21 cellular contexts compared by ENCODE assay signal in genomic region chr19:44371815-44372480, GRCh38.
"Had no signal": no experiment of that assay in that cellular context is flagged by ENCODE, and none has a peak within 500 bp of the region (broad histone marks: within the 10 kb centered on the region; RNA-seq: fewer than 3 reads in every experiment).

No MANE protein-coding gene starts in this region.

- H3K4me3 ChIP-seq: dorsolateral prefrontal cortex, hepatocyte, pancreas, smooth muscle cell, suprapubic skin, thyroid gland, uterus had no signal

- H3K27me3 Mint-ChIP-seq: progenitor cell of endocrine pancreas had no signal

- DNase-seq: dorsolateral prefrontal cortex; effector CD8-positive, alpha-beta T cell; foreskin melanocyte; head of caudate nucleus; mesendoderm; naive B cell; occipital lobe; pancreas; right cardiac atrium; stimulated activated CD4-positive, alpha-beta T cell treated with anti-CD3 and anti-CD28 coated beads, Interleukin-4, amount 100 ng/mL, for 1 hour; stimulated activated CD8-positive, alpha-beta memory T cell treated with anti-CD3 and anti-CD28 coated beads, Interleukin-4, amount 100 ng/mL, for 48 hours; stimulated activated naive CD8-positive, alpha-beta T cell treated with anti-CD3 and anti-CD28 coated beads, Interleukin-15, Interleukin-2, amounts not matched to agents 100 U/mL and 50 U/mL, for 24 hours; thyroid gland; uterus had no signal

- H3K4me3 Mint-ChIP-seq: naive B cell; nephron; stimulated activated effector memory CD8-positive, alpha-beta T cell treated with anti-CD3 and anti-CD28 coated beads, Interleukin-12 subunit alpha, Interleukin-12 subunit beta, amount 100 ng/mL, for 72 hours; type B pancreatic cell had no signal

- H3K27ac Mint-ChIP-seq: naive B cell; nephron; progenitor cell of endocrine pancreas; stimulated activated effector memory CD8-positive, alpha-beta T cell treated with anti-CD3 and anti-CD28 coated beads, Interleukin-12 subunit alpha, Interleukin-12 subunit beta, amount 100 ng/mL, for 72 hours; type B pancreatic cell had no signal

- H3K4me1 Mint-ChIP-seq: naive B cell; nephron; stimulated activated effector memory CD8-positive, alpha-beta T cell treated with anti-CD3 and anti-CD28 coated beads, Interleukin-12 subunit alpha, Interleukin-12 subunit beta, amount 100 ng/mL, for 72 hours had no signal

- ATAC-seq: pancreas; right cardiac atrium; stimulated activated effector memory CD8-positive, alpha-beta T cell treated with anti-CD3 and anti-CD28 coated beads, Interleukin-12 subunit alpha, Interleukin-12 subunit beta, amount 100 ng/mL, for 72 hours; stimulated activated naive CD8-positive, alpha-beta T cell treated with anti-CD3 and anti-CD28 coated beads, Interleukin-15, Interleukin-2, amounts not matched to agents 100 U/mL and 50 U/mL, for 24 hours had no signal

- H3K36me3 Mint-ChIP-seq: stimulated activated effector memory CD8-positive, alpha-beta T cell treated with anti-CD3 and anti-CD28 coated beads, Interleukin-12 subunit alpha, Interleukin-12 subunit beta, amount 100 ng/mL, for 72 hours; type B pancreatic cell had no signal

- FAIRE-seq: pancreas had no signal
